Comparison of ENCODE assay signal across 10 cellular contexts in the genomic region with DNA sequence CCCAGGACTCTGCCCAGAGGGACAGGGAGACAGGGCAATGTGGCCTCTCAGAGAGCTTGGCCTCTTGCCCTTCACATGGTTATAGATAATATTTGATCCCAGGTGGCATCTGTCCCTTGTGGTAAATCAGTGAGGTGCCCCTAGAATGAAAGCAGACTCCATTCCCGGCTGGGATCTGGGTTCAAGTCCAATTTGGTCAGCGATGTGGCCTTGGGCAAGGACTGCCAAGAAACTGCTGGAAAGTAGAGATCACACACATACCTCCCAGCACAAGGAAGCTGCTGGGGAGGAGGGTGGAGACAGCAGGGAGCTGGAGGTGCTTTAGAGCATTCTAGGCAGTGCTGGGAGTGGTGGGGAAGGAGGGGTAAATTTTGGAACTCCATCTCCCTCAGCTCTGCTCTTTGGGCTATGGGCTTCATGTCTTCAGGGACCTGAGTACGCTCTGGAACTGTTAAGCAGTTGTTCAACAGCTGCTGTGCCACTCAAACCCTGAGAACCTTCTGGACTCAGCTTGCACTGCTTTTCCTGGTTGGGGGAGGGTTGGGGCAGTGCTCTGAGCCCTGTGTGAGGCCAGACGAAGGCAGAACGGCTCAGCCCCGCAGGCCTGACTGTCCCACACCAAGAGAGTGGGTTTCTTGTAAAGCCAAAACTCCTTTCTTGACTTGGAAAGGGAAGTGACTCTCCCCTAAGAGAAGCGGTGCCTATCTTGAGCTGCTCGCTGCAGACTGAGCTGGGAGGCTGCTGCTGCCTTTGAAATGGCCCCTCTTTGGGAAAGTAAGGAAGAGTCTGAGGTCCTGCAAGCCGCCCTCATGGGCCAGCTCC. TPM values are rescaled to one million over a fixed set of nuclear protein-coding genes. Genes with fewer than 3 reads are reported as not detected.
DNase-seq lines count a peak whose midpoint lies in the region; ATAC-seq, FAIRE-seq and TF ChIP-seq lines count a peak whose summit lies in the region.
"Had no signal": no experiment of that assay in that cellular context is flagged by ENCODE, and none has a peak within 500 bp of the region (broad histone marks: within the 10 kb centered on the region; RNA-seq: fewer than 3 reads in every experiment).

No MANE protein-coding gene starts in this region.

- no peak for ATAC-seq in psoas muscle
- no peak for ATAC-seq in HG03139 (IDR thresholded peaks at IDR 0.05; ENCODE audit: unreplicated experiment)
- ATAC-seq in HG03432 (IDR thresholded peaks at IDR 0.05; ENCODE audit: unreplicated experiment) = no peak
- no peak for ATAC-seq in GM21367 (IDR thresholded peaks at IDR 0.05; ENCODE audit: unreplicated experiment)

- no peak; the same call in 1 of the 2 replicates for TF ChIP-seq POLR2A in GM12892 (IDR thresholded peaks at IDR 0.05; ENCODE audit: low read depth, low read length)

- FAIRE-seq in GM12892 (lab: Jason Lieb, UNC) = peak; percentile 91

- H3K27me3 ChIP-seq in OCI-LY3 (ENCODE audit: low read depth, low read length) (no peaks in the 10 kb centered on the region), psoas muscle (ENCODE audit: insufficient read depth in 3 of 3, low read length in 2 of 3) (no peaks in the 10 kb centered on the region)
- no peaks in the 10 kb centered on the region for H3K27me3 ChIP-seq in effector memory CD4-positive, alpha-beta T cell (replicated peaks; ENCODE audit: control insufficient read depth, insufficient read depth, low read length, poor library complexity, severe bottlenecking)

- DNase-seq in GM12892 (ENCODE audit: insufficient read length) (no peak), psoas muscle (no peak)
- no peak for DNase-seq in effector memory CD4-positive, alpha-beta T cell
- DNase-seq in stimulated activated CD4-positive, alpha-beta T cell treated with anti-CD3 and anti-CD28 coated beads, Interleukin-1b, Interleukin-23, amount 100 ng/mL, for 48 hours = no peak
- DNase-seq: NCI-H2171 had no signal

- H4K20me1 ChIP-seq in OCI-LY3 (ENCODE audit: insufficient read depth, low read length) = no peaks in the 10 kb centered on the region

- peak overlapping the region; percentile 95 for H3K9ac ChIP-seq in OCI-LY3 (ENCODE audit: low read length)

- H3K4me3 ChIP-seq in OCI-LY3 (ENCODE audit: low read length) (peak overlapping the region; percentile 37; the same call in 1 of the 2 replicates), psoas muscle (no peak overlapping the region)
- peak overlapping the region; percentile 27 for H3K4me3 ChIP-seq in effector memory CD4-positive, alpha-beta T cell (ENCODE audit: insufficient read depth, low read depth, low read length, poor library complexity, severe bottlenecking)

- H3K4me2 ChIP-seq in OCI-LY3 (ENCODE audit: low read length) = peak overlapping the region; percentile 80

- H3K27ac ChIP-seq in OCI-LY3 (ENCODE audit: low read length) (peak overlapping the region; percentile 100), psoas muscle (peak overlapping the region; percentile 77)
- H3K27ac ChIP-seq in effector memory CD4-positive, alpha-beta T cell (ENCODE audit: insufficient read depth, low read length, poor library complexity, severe bottlenecking) = peak overlapping the region; percentile 72

- intact Hi-C loops in psoas muscle (cut with DNase I) = no loop called here

- TF ChIP-seq CTCF in OCI-LY3 (IDR thresholded peaks at IDR 0.05; ENCODE audit: low read depth, low read length) (no peak), psoas muscle (IDR thresholded peaks at IDR 0.05) (no peak)

- H3K4me1 ChIP-seq in OCI-LY3 (ENCODE audit: low read length) = peaks cover 91% of the 10 kb centered on the region
- H3K4me1 ChIP-seq in effector memory CD4-positive, alpha-beta T cell (ENCODE audit: control insufficient read depth, insufficient read depth, low read length, poor library complexity, severe bottlenecking) = peaks cover 69% of the 10 kb centered on the region
- H3K4me1 ChIP-seq in psoas muscle = peaks cover 20% of the 10 kb centered on the region

- no peaks in the 10 kb centered on the region for H3K9me3 ChIP-seq in OCI-LY3 (ENCODE audit: insufficient read depth, low read length)
- no peaks in the 10 kb centered on the region for H3K9me3 ChIP-seq in effector memory CD4-positive, alpha-beta T cell (ENCODE audit: control insufficient read depth, low read length)
- no peaks in the 10 kb centered on the region for H3K9me3 ChIP-seq in psoas muscle

- peaks cover 73% of the 10 kb centered on the region for H3K79me2 ChIP-seq in OCI-LY3 (ENCODE audit: low read length)

- H3K36me3 ChIP-seq in OCI-LY3 (replicated peaks; ENCODE audit: low read depth, low read length) (peaks cover 44% of the 10 kb centered on the region), psoas muscle (ENCODE audit: insufficient read depth in 1 of 2, low read depth in 1 of 2) (no peaks in the 10 kb centered on the region)
- H3K36me3 ChIP-seq in effector memory CD4-positive, alpha-beta T cell (ENCODE audit: control insufficient read depth, insufficient read depth, low read length) = peaks cover 6% of the 10 kb centered on the region

- 37 to 45% (median 42%) methylated on average over 9 of the region's 9 CpGs for WGBS in psoas muscle, 3 donors

- no peak overlapping the region for H2AFZ ChIP-seq in OCI-LY3 (ENCODE audit: low read depth, low read length)

RNA-seq across cellular contexts. Expression of gene INPP5D, which starts 23.0 kb away (rescaled TPM):
- polyA plus RNA-seq in GM12892 (2012; ENCODE audit: missing spikeins) = 81.6 TPM
- total RNA-seq in psoas muscle = 1 to 10 TPM; 2.8 to 4.2 (median 3.7) TPM
- 1 to 10 TPM; 1.2 to 2.4 (median 2.4) TPM for polyA plus RNA-seq in psoas muscle

RNA-seq across cellular contexts. Expression of gene NEU2, which starts 50.7 kb away (rescaled TPM):
- not detected for polyA plus RNA-seq in GM12892 (2012; ENCODE audit: missing spikeins)
- not detected for total RNA-seq in psoas muscle
- polyA plus RNA-seq in psoas muscle = not detected
- total RNA-seq: progenitor cell of endocrine pancreas had no signal
